Comparison of ENCODE assay signal across 8 cellular contexts in the genomic region with DNA sequence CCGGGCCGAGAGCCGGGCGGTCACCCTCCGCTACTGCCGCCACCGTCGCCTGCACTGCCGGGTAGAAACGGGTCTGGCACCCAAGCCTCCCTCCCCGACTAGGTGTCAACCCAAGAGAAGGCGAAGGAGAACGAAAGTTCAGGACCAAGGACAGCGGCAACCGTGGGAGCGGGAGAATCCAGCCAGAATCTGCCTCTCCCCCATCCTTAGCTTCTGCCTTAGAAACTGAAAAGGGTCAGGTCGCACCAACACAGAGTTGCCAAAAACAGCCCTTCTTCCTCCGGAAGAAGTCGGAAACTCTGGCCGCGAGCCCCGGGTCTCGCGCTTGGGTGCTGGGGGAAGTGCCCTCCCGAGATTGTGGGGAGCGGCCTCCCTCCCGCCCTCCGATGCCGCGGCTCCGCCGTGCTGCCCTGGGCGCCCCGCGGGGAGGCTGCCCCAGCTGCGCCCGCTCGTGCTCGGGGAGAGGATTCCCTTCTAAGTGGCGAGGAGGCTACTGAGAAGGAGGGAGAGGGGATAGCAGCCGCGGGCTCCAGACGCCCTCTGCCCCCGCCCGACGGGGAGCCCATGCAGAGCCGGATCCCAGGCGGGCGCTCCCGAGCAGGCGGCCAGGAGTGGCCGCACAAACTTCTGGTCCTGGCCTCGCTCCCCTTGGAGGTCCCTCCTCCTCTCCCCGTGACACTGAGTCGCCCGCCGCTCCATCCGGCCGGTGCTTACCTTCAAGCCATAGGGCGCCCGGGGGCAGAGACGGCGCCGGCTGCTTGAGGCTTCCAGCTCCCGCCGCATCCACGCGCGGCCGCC. TPM values are rescaled to one million over a fixed set of nuclear protein-coding genes. Genes with fewer than 3 reads are reported as not detected.
DNase-seq lines count a peak whose midpoint lies in the region; ATAC-seq and TF ChIP-seq lines count a peak whose summit lies in the region.

No MANE protein-coding gene starts in this region.

- peak in 4 of 6 experiments; percentile 14 to 21 (median 19) for DNase-seq in stimulated activated naive CD4-positive, alpha-beta T cell (lab: John Stamatoyannopoulos, UW)
- no peak for DNase-seq in stimulated activated naive CD4-positive, alpha-beta T cell treated with Interleukin-2 at 50 U/mL for 16 hours (lab: John Stamatoyannopoulos, UW)
- DNase-seq in RWPE1 (ENCODE audit: low spot score) (peak; percentile 82), left cardiac atrium (peak; percentile 83), progenitor cell of endocrine pancreas (ENCODE audit: low spot score, unreplicated experiment) (peak; percentile 94), NCI-H2171 treated with DMSO at 0.1 percent for 48 hours (lab: John Stamatoyannopoulos, UW) (no peak)
- peak; percentile 64 for DNase-seq in activated naive CD8-positive, alpha-beta T cell treated with anti-CD3 and anti-CD28 coated beads, Interleukin-2, amount 50 U/mL, for 24 hours

- H3K36me3 Mint-ChIP-seq in activated naive CD8-positive, alpha-beta T cell treated with anti-CD3 and anti-CD28 coated beads, Interleukin-2, amount 50 U/mL, for 24 hours (ENCODE audit: low read depth), result no peaks in the 10 kb centered on the region
- no peaks in the 10 kb centered on the region for H3K36me3 Mint-ChIP-seq in progenitor cell of endocrine pancreas (ENCODE audit: insufficient read depth)

- POLR2A ChIA-PET in RWPE1 (lab: Yijun Ruan, JAX; ENCODE audit: low non-redundant PET), result no interaction called here

- H3K27ac Mint-ChIP-seq in activated naive CD8-positive, alpha-beta T cell treated with anti-CD3 and anti-CD28 coated beads, Interleukin-2, amount 50 U/mL, for 24 hours, result no peak overlapping the region
- no peak overlapping the region for H3K27ac Mint-ChIP-seq in progenitor cell of endocrine pancreas

- H3K27me3 Mint-ChIP-seq in activated naive CD8-positive, alpha-beta T cell treated with anti-CD3 and anti-CD28 coated beads, Interleukin-2, amount 50 U/mL, for 24 hours, result peaks cover 55% of the 10 kb centered on the region
- peaks cover 79% of the 10 kb centered on the region for H3K27me3 Mint-ChIP-seq in progenitor cell of endocrine pancreas

- intact Hi-C loops in left cardiac atrium (cut with DNase I), result no loop called here

- no peak for TF ChIP-seq POLR2A in GM18505 (IDR thresholded peaks at IDR 0.05; ENCODE audit: borderline replicate concordance, extremely low read depth, insufficient read depth, insufficient read length)

- TF ChIP-seq CTCF in RWPE1 (conservative IDR thresholded peaks at IDR 0.05; ENCODE audit: low read depth) (no peak), progenitor cell of endocrine pancreas (IDR thresholded peaks at IDR 0.05; ENCODE audit: unreplicated experiment) (no peak)

- no peak overlapping the region for H3K27ac ChIP-seq in RWPE1

- CTCF ChIA-PET in RWPE1 (lab: Yijun Ruan, JAX), result interaction anchor here (0.7 kb wide), 1 partner anchor 167 kb away, joined by 3 read pairs; no protein-coding TSS in a partner anchor

- no peaks in the 10 kb centered on the region for H3K9me3 Mint-ChIP-seq in activated naive CD8-positive, alpha-beta T cell treated with anti-CD3 and anti-CD28 coated beads, Interleukin-2, amount 50 U/mL, for 24 hours
- H3K9me3 Mint-ChIP-seq in progenitor cell of endocrine pancreas (ENCODE audit: low read depth), result no peaks in the 10 kb centered on the region

- H3K4me3 Mint-ChIP-seq in activated naive CD8-positive, alpha-beta T cell treated with anti-CD3 and anti-CD28 coated beads, Interleukin-2, amount 50 U/mL, for 24 hours, result peak overlapping the region; percentile 33
- H3K4me3 Mint-ChIP-seq in progenitor cell of endocrine pancreas (ENCODE audit: low read depth), result peak overlapping the region; percentile 53

- peak; percentile 14 for ATAC-seq in activated naive CD8-positive, alpha-beta T cell treated with anti-CD3 and anti-CD28 coated beads, Interleukin-2, amount 50 U/mL, for 24 hours
- ATAC-seq in left cardiac atrium (peak; percentile 92), GM18505 (IDR thresholded peaks at IDR 0.05; ENCODE audit: unreplicated experiment) (no peak)

- peaks cover 4% of the 10 kb centered on the region for H3K4me1 Mint-ChIP-seq in activated naive CD8-positive, alpha-beta T cell treated with anti-CD3 and anti-CD28 coated beads, Interleukin-2, amount 50 U/mL, for 24 hours
- H3K4me1 Mint-ChIP-seq in progenitor cell of endocrine pancreas (ENCODE audit: low read depth), result peaks cover 6% of the 10 kb centered on the region

RNA-seq across cellular contexts. Expression of gene DRD2, which starts 0.6 kb away (rescaled TPM):
- under 1 TPM in 1 of 2 donors, not detected in 1; 0.37 TPM for total RNA-seq in left cardiac atrium
- total RNA-seq in progenitor cell of endocrine pancreas, result 0.22 and 0.73 TPM in 2 replicates

Comparison
In these comparisons a context has a peak if more than half of its experiments do, and no peak if none do; other contexts are left out.
1. DNase-seq: peak in stimulated activated naive CD4-positive, alpha-beta T cell (4 of 6), RWPE1 (single experiment), activated naive CD8-positive, alpha-beta T cell treated with anti-CD3 and anti-CD28 coated beads, Interleukin-2, amount 50 U/mL, for 24 hours (single experiment), left cardiac atrium (single experiment) and progenitor cell of endocrine pancreas (single experiment); none in stimulated activated naive CD4-positive, alpha-beta T cell treated with Interleukin-2 at 50 U/mL for 16 hours (single experiment) and NCI-H2171 treated with DMSO at 0.1 percent for 48 hours (single experiment).